In the genomic region with DNA sequence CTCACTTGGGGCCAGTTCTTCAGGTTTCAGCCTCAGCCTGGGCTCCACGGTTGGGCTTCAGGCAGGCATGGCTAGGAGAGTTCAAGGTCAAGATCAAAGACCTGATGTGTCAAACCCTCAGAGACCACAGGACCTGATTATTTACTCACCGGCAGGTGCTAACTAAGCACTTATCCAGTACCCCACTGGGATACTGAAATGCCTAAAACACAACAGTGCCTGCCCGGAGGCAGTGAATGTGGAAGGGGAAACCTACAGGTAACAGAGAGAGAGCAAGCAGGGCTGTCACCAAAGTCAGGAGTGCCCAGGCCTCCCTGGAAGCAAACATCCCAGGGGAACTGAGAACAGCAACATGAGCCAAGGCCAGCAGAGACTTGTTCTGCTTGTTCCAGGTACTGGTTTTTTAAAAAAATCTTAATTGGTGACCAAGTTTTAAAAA, we compare ENCODE assay signal across 8 cellular contexts. TPM values are rescaled to one million over a fixed set of nuclear protein-coding genes. Genes with fewer than 3 reads are reported as not detected.
DNase-seq lines count a peak whose midpoint lies in the region; ATAC-seq and TF ChIP-seq lines count a peak whose summit lies in the region.

No MANE protein-coding gene starts in this region.

- ATAC-seq in activated T-cell treated with anti-CD3 and anti-CD28 coated beads, Interleukin-2, amount 50 U/mL, for 4 hours: no peak
- ATAC-seq in left ventricle myocardium superior: peak; percentile 18
- no peak for ATAC-seq in activated CD4-positive, CD25-positive, alpha-beta regulatory T cell treated with anti-CD3 and anti-CD28 coated beads, Interleukin-2, amount 50 U/mL, for 24 hours
- ATAC-seq in GM19455 (IDR thresholded peaks at IDR 0.05; ENCODE audit: unreplicated experiment): no peak

- H3K4me3 Mint-ChIP-seq in activated T-cell treated with anti-CD3 and anti-CD28 coated beads, Interleukin-2, amount 50 U/mL, for 4 hours: peak overlapping the region; percentile 31

- H3K4me1 ChIP-seq in transverse colon: peaks cover 13 to 58% (median 31%) of the 10 kb centered on the region in 4 donors

- H3K4me3 ChIP-seq in transverse colon: no peak overlapping the region

- intact Hi-C loops in left ventricle myocardium superior (cut with micrococcal nuclease): no loop called here
- intact Hi-C loops in transverse colon (cut with DNase I; ENCODE audit: low total_unique reads): no loop called here

- peaks cover 0 to 3% (median 0%) of the 10 kb centered on the region in 4 donors for H3K36me3 ChIP-seq in transverse colon

- H3K27me3 Mint-ChIP-seq in activated T-cell treated with anti-CD3 and anti-CD28 coated beads, Interleukin-2, amount 50 U/mL, for 4 hours (ENCODE audit: low read depth): no peaks in the 10 kb centered on the region

- no peaks in the 10 kb centered on the region for H3K27me3 ChIP-seq in transverse colon

- in situ Hi-C loops in transverse colon (cut with MboI; ENCODE audit: low pct_ligation_motif_present in 1 of 4, low pct_unique_long_range_greater_than_20kb in 1 of 4, low sequenced_read_pairs in 3 of 4): loop anchor here (10.0 to 25.0 kb wide), 3 partner anchors 333 to 358 kb away; a partner anchor contains a TSS

- TF ChIP-seq CTCF in transverse colon (IDR thresholded peaks at IDR 0.05): no peak

- TF ChIP-seq POLR2A in transverse colon (IDR thresholded peaks at IDR 0.05): no peak

- no peaks in the 10 kb centered on the region for H3K9me3 ChIP-seq in transverse colon

- peaks cover 65% of the 10 kb centered on the region for H3K4me1 Mint-ChIP-seq in activated T-cell treated with anti-CD3 and anti-CD28 coated beads, Interleukin-2, amount 50 U/mL, for 4 hours (ENCODE audit: low read depth)

- DNase-seq in activated T-cell treated with anti-CD3 and anti-CD28 coated beads, Interleukin-2, amount 50 U/mL, for 4 hours: no peak
- no peak for DNase-seq in activated T-cell treated with anti-CD3 and anti-CD28 coated beads, Interleukin-2, amount 50 U/mL, for 1 hour
- DNase-seq in SHP77 treated with DMSO at 0.1 percent for 48 hours (lab: John Stamatoyannopoulos, UW) (peak; percentile 58), left ventricle myocardium superior (no peak), transverse colon (no peak), NCI-H187 (lab: John Stamatoyannopoulos, UW) (no peak)

- H3K27ac ChIP-seq in transverse colon: peak overlapping the region; percentile 16 to 98 (median 95)

- no peak for TF ChIP-seq EP300 in transverse colon (IDR thresholded peaks at IDR 0.05; ENCODE audit: low read depth)

- no peaks in the 10 kb centered on the region for H3K9me3 Mint-ChIP-seq in activated T-cell treated with anti-CD3 and anti-CD28 coated beads, Interleukin-2, amount 50 U/mL, for 4 hours

- 43 to 50% methylated on average over 1 to 3 of the region's 3 CpGs for WGBS in transverse colon (ENCODE audit: low coverage in 1 of 2), 2 donors

- peaks cover 2% of the 10 kb centered on the region for H3K36me3 Mint-ChIP-seq in activated T-cell treated with anti-CD3 and anti-CD28 coated beads, Interleukin-2, amount 50 U/mL, for 4 hours (ENCODE audit: insufficient read depth)

RNA-seq across cellular contexts. Expression of a gene that starts 6.7 kb away (rescaled TPM):
- total RNA-seq in activated T-cell treated with anti-CD3 and anti-CD28 coated beads, Interleukin-2, amount 50 U/mL, for 4 hours: 10 to 100 TPM; 32.8 to 45.1 (median 43.3) TPM
- total RNA-seq in left ventricle myocardium superior (1,172 TPM), transverse colon (100 to 1,000 TPM in 1 of 4 donors, 10 to 100 TPM in 3; 19.1 to 101 (median 85.1) TPM)

Comparison
In these comparisons a context has a peak if more than half of its experiments do, and no peak if none do; other contexts are left out.
1. RNA of a gene that starts 6.7 kb away (total RNA-seq): 1,172 TPM in left ventricle myocardium superior (single experiment); 19.1 to 101 TPM in transverse colon and 32.8 to 45.1 TPM in activated T-cell treated with anti-CD3 and anti-CD28 coated beads, Interleukin-2, amount 50 U/mL, for 4 hours; every median in the first group is over 10 times any median in the second.